In genomic region chr14:51597511-51597920, GRCh38 we compare ENCODE assay signal across 18 cellular contexts. TPM values are rescaled to one million over a fixed set of nuclear protein-coding genes. Genes with fewer than 3 reads are reported as not detected.
A peak's percentile ranks its signal among the peaks of the same experiment; 100 is the strongest.
DNase-seq lines count a peak whose midpoint lies in the region; ATAC-seq and FAIRE-seq lines count a peak whose summit lies in the region.
"Had no signal": no experiment of that assay in that cellular context is flagged by ENCODE, and none has a peak within 500 bp of the region (broad histone marks: within the 10 kb centered on the region; RNA-seq: fewer than 3 reads in every experiment).

No MANE protein-coding gene starts in this region.

- POLR2A ChIA-PET in activated CD4-positive, alpha-beta T cell treated with anti-CD3 and anti-CD28 coated beads, Interleukin-2, amount 10 ng/mL, durations not matched to agents 7 days and 5 days (lab: Charles Lee): no interaction called here

- H3K36me3 ChIP-seq in MG63: no peaks in the 10 kb centered on the region
- H3K36me3 ChIP-seq: BLaER1, left lung had no signal

- ATAC-seq in Right ventricle myocardium inferior: no peak
- ATAC-seq: K562; left lung; right cardiac atrium; stimulated activated effector memory CD8-positive, alpha-beta T cell treated with anti-CD3 and anti-CD28 coated beads, Interleukin-12 subunit alpha, Interleukin-12 subunit beta, amount 100 ng/mL, for 72 hours; T-cell had no signal

- no peaks in the 10 kb centered on the region for H3K9me3 Mint-ChIP-seq in activated CD4-positive, alpha-beta T cell treated with anti-CD3 and anti-CD28 coated beads, Interleukin-2, amount 10 ng/mL, durations not matched to agents 7 days and 5 days
- H3K9me3 Mint-ChIP-seq: stimulated activated effector memory CD8-positive, alpha-beta T cell treated with anti-CD3 and anti-CD28 coated beads, Interleukin-12 subunit alpha, Interleukin-12 subunit beta, amount 100 ng/mL, for 72 hours; T-cell had no signal

- no peaks in the 10 kb centered on the region for H3K36me3 Mint-ChIP-seq in activated CD4-positive, alpha-beta T cell treated with anti-CD3 and anti-CD28 coated beads, Interleukin-2, amount 10 ng/mL, durations not matched to agents 7 days and 5 days (ENCODE audit: low read depth)
- H3K36me3 Mint-ChIP-seq: stimulated activated effector memory CD8-positive, alpha-beta T cell treated with anti-CD3 and anti-CD28 coated beads, Interleukin-12 subunit alpha, Interleukin-12 subunit beta, amount 100 ng/mL, for 72 hours; T-cell had no signal

- no peak overlapping the region for H3K27ac Mint-ChIP-seq in activated CD4-positive, alpha-beta T cell treated with anti-CD3 and anti-CD28 coated beads, Interleukin-2, amount 10 ng/mL, durations not matched to agents 7 days and 5 days
- H3K27ac Mint-ChIP-seq: stimulated activated effector memory CD8-positive, alpha-beta T cell treated with anti-CD3 and anti-CD28 coated beads, Interleukin-12 subunit alpha, Interleukin-12 subunit beta, amount 100 ng/mL, for 72 hours; T-cell had no signal

- DNase-seq in EL: peak; percentile 96
- DNase-seq in MG63: peak; percentile 76
- peak; percentile 35 for DNase-seq in fibroblast of gingiva (ENCODE audit: low read depth)
- no peak for DNase-seq in urothelium cell line (ENCODE audit: low spot score)
- DNase-seq in NCI-H446 treated with DMSO at 0.1 percent for 48 hours (lab: John Stamatoyannopoulos, UW): no peak
- DNase-seq in Right ventricle myocardium inferior (ENCODE audit: missing footprints): no peak
- DNase-seq in activated CD4-positive, alpha-beta T cell treated with anti-CD3 and anti-CD28 coated beads, Interleukin-2, amount 10 ng/mL, durations not matched to agents 7 days and 5 days: no peak
- DNase-seq: erythroblast, GF-D8, left lung, NCI-H2029, NCI-H524, right cardiac atrium, T-cell had no signal

- FAIRE-seq in urothelium cell line (lab: Jason Lieb, UNC): peak; percentile 59
- FAIRE-seq: D721Med, K562 had no signal

- no peaks in the 10 kb centered on the region for H3K27me3 ChIP-seq in MG63
- H3K27me3 ChIP-seq: BLaER1, left lung had no signal

- CTCF ChIA-PET in activated CD4-positive, alpha-beta T cell treated with anti-CD3 and anti-CD28 coated beads, Interleukin-2, amount 10 ng/mL, durations not matched to agents 7 days and 5 days (lab: Charles Lee): interaction anchor here (1.8 kb wide), 1 partner anchor 11 kb away, joined by 6 read pairs; no protein-coding TSS in a partner anchor

- peaks cover 9% of the 10 kb centered on the region for H3K4me1 Mint-ChIP-seq in activated CD4-positive, alpha-beta T cell treated with anti-CD3 and anti-CD28 coated beads, Interleukin-2, amount 10 ng/mL, durations not matched to agents 7 days and 5 days
- H3K4me1 Mint-ChIP-seq: stimulated activated effector memory CD8-positive, alpha-beta T cell treated with anti-CD3 and anti-CD28 coated beads, Interleukin-12 subunit alpha, Interleukin-12 subunit beta, amount 100 ng/mL, for 72 hours had no signal

- intact Hi-C loops in Right ventricle myocardium inferior (cut with DNase I): no loop called here

- H3K4me3 ChIP-seq in MG63: no peak overlapping the region
- H3K4me3 ChIP-seq: BLaER1, K562, left lung had no signal

- H3K4me3 Mint-ChIP-seq in activated CD4-positive, alpha-beta T cell treated with anti-CD3 and anti-CD28 coated beads, Interleukin-2, amount 10 ng/mL, durations not matched to agents 7 days and 5 days: no peak overlapping the region
- H3K4me3 Mint-ChIP-seq: stimulated activated effector memory CD8-positive, alpha-beta T cell treated with anti-CD3 and anti-CD28 coated beads, Interleukin-12 subunit alpha, Interleukin-12 subunit beta, amount 100 ng/mL, for 72 hours; T-cell had no signal

- peaks cover 27% of the 10 kb centered on the region for H3K27me3 Mint-ChIP-seq in activated CD4-positive, alpha-beta T cell treated with anti-CD3 and anti-CD28 coated beads, Interleukin-2, amount 10 ng/mL, durations not matched to agents 7 days and 5 days

- no peaks in the 10 kb centered on the region for H3K9me3 ChIP-seq in MG63
- H3K9me3 ChIP-seq: BLaER1, left lung had no signal

RNA-seq across cellular contexts. Expression of gene FRMD6, which starts 54.2 kb away (rescaled TPM):
- total RNA-seq in MG63 (2014; rRNA removed; shearing (Covaris generic); ENCODE audit: low replicate concordance): 44.6 and 51.4 TPM in 2 replicates
- total RNA-seq in Right ventricle myocardium inferior: 8.9 TPM
- 1 to 10 TPM; 3.3 to 4.1 TPM for total RNA-seq in activated CD4-positive, alpha-beta T cell treated with anti-CD3 and anti-CD28 coated beads, Interleukin-2, amount 10 ng/mL, durations not matched to agents 7 days and 5 days

Comparison
In these comparisons a context has a peak if more than half of its experiments do, and no peak if none do; other contexts are left out.
1. DNase-seq: peak in EL (single experiment), MG63 (single experiment) and fibroblast of gingiva (single experiment); none in urothelium cell line (single experiment), NCI-H446 treated with DMSO at 0.1 percent for 48 hours (single experiment), Right ventricle myocardium inferior (single experiment) and activated CD4-positive, alpha-beta T cell treated with anti-CD3 and anti-CD28 coated beads, Interleukin-2, amount 10 ng/mL, durations not matched to agents 7 days and 5 days (single experiment).